ENCODE assay signal across 9 cellular contexts in the genomic region with DNA sequence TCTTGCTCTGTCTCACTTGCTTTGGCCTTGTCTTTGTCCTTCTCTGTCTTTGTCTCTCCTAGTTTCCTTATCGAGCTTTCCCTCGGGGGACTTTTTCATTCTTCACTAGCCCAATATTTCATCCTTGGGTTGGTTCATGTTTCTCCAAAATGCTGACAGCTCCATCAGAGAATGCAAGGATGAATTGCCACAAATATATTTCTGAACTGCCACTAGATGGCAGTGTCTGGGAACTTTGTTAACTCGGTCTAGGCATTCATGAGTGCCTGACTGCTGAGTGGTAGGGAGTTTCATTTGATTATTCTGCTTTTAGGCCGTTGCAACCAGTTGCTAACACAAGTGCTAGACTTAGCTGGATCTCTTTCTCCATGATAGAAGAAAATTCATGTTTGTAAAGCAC.
A peak's percentile ranks its signal among the peaks of the same experiment; 100 is the strongest.
DNase-seq lines count a peak whose midpoint lies in the region; ATAC-seq and TF ChIP-seq lines count a peak whose summit lies in the region.
"Had no signal": no experiment of that assay in that cellular context is flagged by ENCODE, and none has a peak within 500 bp of the region (broad histone marks: within the 10 kb centered on the region; RNA-seq: fewer than 3 reads in every experiment).

No MANE protein-coding gene starts in this region.

- no peak overlapping the region for H3K9ac ChIP-seq in SK-N-MC (ENCODE audit: insufficient read length)

- no peak for TF ChIP-seq POLR2A in esophagus squamous epithelium (IDR thresholded peaks at IDR 0.05)

- H3K36me3 ChIP-seq in SK-N-MC (ENCODE audit: insufficient read depth, low read length) (no peaks in the 10 kb centered on the region), esophagus squamous epithelium (no peaks in the 10 kb centered on the region)

- WGBS in esophagus squamous epithelium, 2 donors: 0% methylated on average over 3 to 4 of the region's 4 CpGs

- peak; percentile 58 for DNase-seq in GM12865 (ENCODE audit: low read depth)
- DNase-seq in HEK293T (ENCODE audit: extremely low spot score): peak; percentile 78
- peak; percentile 14 for DNase-seq in SK-N-MC (ENCODE audit: low read depth, low spot score)
- no peak for DNase-seq in esophagus squamous epithelium (lab: John Stamatoyannopoulos, UW)
- no peak for DNase-seq in natural killer cell
- DNase-seq in AML-193 (lab: John Stamatoyannopoulos, UW): no peak
- no peak for DNase-seq in caudate nucleus (lab: John Stamatoyannopoulos, UW)
- DNase-seq: activated naive CD8-positive, alpha-beta T cell treated with anti-CD3 and anti-CD28 coated beads, Interleukin-2, amount 10 ng/mL, durations not matched to agents 7 days and 5 days had no signal

- no peaks in the 10 kb centered on the region for H3K9me3 ChIP-seq in SK-N-MC (ENCODE audit: low read depth, low read length)
- no peaks in the 10 kb centered on the region for H3K9me3 ChIP-seq in esophagus squamous epithelium

- peak in 2 of 3 donors; percentile 38 to 81 for ATAC-seq in natural killer cell
- no peak for ATAC-seq in HG03175 (IDR thresholded peaks at IDR 0.05; ENCODE audit: unreplicated experiment)

- H3K4me1 Mint-ChIP-seq in natural killer cell: no peaks in the 10 kb centered on the region
- H3K4me1 Mint-ChIP-seq: activated naive CD8-positive, alpha-beta T cell treated with anti-CD3 and anti-CD28 coated beads, Interleukin-2, amount 10 ng/mL, durations not matched to agents 7 days and 5 days had no signal

- peaks cover 0 to 5% of the 10 kb centered on the region in 2 donors for H3K27me3 Mint-ChIP-seq in natural killer cell (ENCODE audit: low read depth in 2 of 2)

- intact Hi-C loops in esophagus squamous epithelium (cut with DNase I) (loop anchor here (10.0 kb wide), 1 partner anchor 322 kb away; no protein-coding TSS in a partner anchor), natural killer cell (cut with micrococcal nuclease) (loop anchor here (2.0 to 5.0 kb wide), 3 partner anchors 300 to 338 kb away; no protein-coding TSS in a partner anchor)

- no peak overlapping the region for H3K4me3 Mint-ChIP-seq in natural killer cell
- H3K4me3 Mint-ChIP-seq: activated naive CD8-positive, alpha-beta T cell treated with anti-CD3 and anti-CD28 coated beads, Interleukin-2, amount 10 ng/mL, durations not matched to agents 7 days and 5 days had no signal

- H3K4me1 ChIP-seq in esophagus squamous epithelium: no peaks in the 10 kb centered on the region

- no peaks in the 10 kb centered on the region for H3K27me3 ChIP-seq in esophagus squamous epithelium

- H3K27ac Mint-ChIP-seq in natural killer cell: no peak overlapping the region
- H3K27ac Mint-ChIP-seq: activated naive CD8-positive, alpha-beta T cell treated with anti-CD3 and anti-CD28 coated beads, Interleukin-2, amount 10 ng/mL, durations not matched to agents 7 days and 5 days had no signal

- TF ChIP-seq CTCF in GM12865 (IDR thresholded peaks at IDR 0.05; ENCODE audit: insufficient read depth, low read depth, low read length, missing control alignments) (peak; percentile 24), esophagus squamous epithelium (IDR thresholded peaks at IDR 0.05) (peak; percentile 42 to 66 (median 58)), natural killer cell (IDR thresholded peaks at IDR 0.05) (peak; percentile 55)

- no peaks in the 10 kb centered on the region for H3K36me3 Mint-ChIP-seq in natural killer cell
- H3K36me3 Mint-ChIP-seq: activated naive CD8-positive, alpha-beta T cell treated with anti-CD3 and anti-CD28 coated beads, Interleukin-2, amount 10 ng/mL, durations not matched to agents 7 days and 5 days had no signal

- no peak overlapping the region for H3K4me3 ChIP-seq in GM12865 (ENCODE audit: low read depth, low read length)
- no peak overlapping the region for H3K4me3 ChIP-seq in SK-N-MC
- H3K4me3 ChIP-seq in esophagus squamous epithelium: no peak overlapping the region

- CTCF ChIA-PET in HEK293T (lab: Yijun Ruan, JAX): interaction anchor here (0.6 to 1.4 kb wide), 13 partner anchors 12 to 845 kb away, joined by 3 to 21 read pairs (median 3); no protein-coding TSS in a partner anchor

- POLR2A ChIA-PET in HEK293T (lab: Yijun Ruan, JAX): interaction anchor here (0.6 kb wide), 1 partner anchor 186 kb away, joined by 3 read pairs; no protein-coding TSS in a partner anchor

- no peaks in the 10 kb centered on the region for H3K9me3 Mint-ChIP-seq in natural killer cell
- H3K9me3 Mint-ChIP-seq: activated naive CD8-positive, alpha-beta T cell treated with anti-CD3 and anti-CD28 coated beads, Interleukin-2, amount 10 ng/mL, durations not matched to agents 7 days and 5 days had no signal

- no peak overlapping the region for H3K27ac ChIP-seq in SK-N-MC
- H3K27ac ChIP-seq in esophagus squamous epithelium: no peak overlapping the region
- no peak overlapping the region for H3K27ac ChIP-seq in caudate nucleus (ENCODE audit: low read depth, low read length)

TF ChIP-seq in HEK293T, 16 proteins besides CTCF, POLR2A, EP300 and RAD21:
- no peak for TF ChIP-seq HDGF (IDR thresholded peaks at IDR 0.05; ENCODE audit: borderline replicate concordance)
- TF ChIP-seq, protein P1, sequence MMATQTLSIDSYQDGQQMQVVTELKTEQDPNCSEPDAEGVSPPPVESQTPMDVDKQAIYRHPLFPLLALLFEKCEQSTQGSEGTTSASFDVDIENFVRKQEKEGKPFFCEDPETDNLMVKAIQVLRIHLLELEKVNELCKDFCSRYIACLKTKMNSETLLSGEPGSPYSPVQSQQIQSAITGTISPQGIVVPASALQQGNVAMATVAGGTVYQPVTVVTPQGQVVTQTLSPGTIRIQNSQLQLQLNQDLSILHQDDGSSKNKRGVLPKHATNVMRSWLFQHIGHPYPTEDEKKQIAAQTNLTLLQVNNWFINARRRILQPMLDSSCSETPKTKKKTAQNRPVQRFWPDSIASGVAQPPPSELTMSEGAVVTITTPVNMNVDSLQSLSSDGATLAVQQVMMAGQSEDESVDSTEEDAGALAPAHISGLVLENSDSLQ (IDR thresholded peaks at IDR 0.05): peak; percentile 47; the same call in 1 of the 2 replicates

Comparison
In these comparisons a context has a peak if more than half of its experiments do, and no peak if none do; other contexts are left out.
1. DNase-seq: peak in GM12865 (single experiment), HEK293T (single experiment) and SK-N-MC (single experiment); none in esophagus squamous epithelium (single experiment), natural killer cell (single experiment), AML-193 (0 of 2) and caudate nucleus (0 of 61).
2. Peak in every context shown above with its lines, with median percentiles within 50 percentile points of each other: CTCF ChIP-seq.